1 cellular context compared by ENCODE assay signal in the genomic region with DNA sequence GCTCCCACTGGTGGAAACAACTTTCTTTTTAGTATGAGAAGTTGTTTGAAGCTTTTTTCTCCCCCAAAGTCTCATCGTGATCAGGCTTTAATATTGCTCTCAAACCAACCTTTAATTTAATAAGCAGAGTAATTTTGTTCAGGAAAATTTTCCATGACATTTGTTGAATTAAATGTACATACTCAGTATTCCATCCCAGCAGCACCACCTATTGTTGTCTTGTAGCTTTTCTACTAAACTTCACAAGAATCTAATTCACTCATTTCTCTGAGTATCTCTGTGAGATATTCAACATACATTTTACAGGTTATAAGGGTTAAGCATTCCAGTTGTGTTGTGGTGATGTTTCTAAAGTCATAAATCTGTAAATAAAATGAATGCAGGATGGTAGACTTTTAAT.
TF ChIP-seq lines count a peak whose summit lies in the region.

No MANE protein-coding gene starts in this region.

TF ChIP-seq in HEK293, 187 proteins besides CTCF, POLR2A, EP300 and RAD21 (continued from another document):
- TF ChIP-seq, protein P1, sequence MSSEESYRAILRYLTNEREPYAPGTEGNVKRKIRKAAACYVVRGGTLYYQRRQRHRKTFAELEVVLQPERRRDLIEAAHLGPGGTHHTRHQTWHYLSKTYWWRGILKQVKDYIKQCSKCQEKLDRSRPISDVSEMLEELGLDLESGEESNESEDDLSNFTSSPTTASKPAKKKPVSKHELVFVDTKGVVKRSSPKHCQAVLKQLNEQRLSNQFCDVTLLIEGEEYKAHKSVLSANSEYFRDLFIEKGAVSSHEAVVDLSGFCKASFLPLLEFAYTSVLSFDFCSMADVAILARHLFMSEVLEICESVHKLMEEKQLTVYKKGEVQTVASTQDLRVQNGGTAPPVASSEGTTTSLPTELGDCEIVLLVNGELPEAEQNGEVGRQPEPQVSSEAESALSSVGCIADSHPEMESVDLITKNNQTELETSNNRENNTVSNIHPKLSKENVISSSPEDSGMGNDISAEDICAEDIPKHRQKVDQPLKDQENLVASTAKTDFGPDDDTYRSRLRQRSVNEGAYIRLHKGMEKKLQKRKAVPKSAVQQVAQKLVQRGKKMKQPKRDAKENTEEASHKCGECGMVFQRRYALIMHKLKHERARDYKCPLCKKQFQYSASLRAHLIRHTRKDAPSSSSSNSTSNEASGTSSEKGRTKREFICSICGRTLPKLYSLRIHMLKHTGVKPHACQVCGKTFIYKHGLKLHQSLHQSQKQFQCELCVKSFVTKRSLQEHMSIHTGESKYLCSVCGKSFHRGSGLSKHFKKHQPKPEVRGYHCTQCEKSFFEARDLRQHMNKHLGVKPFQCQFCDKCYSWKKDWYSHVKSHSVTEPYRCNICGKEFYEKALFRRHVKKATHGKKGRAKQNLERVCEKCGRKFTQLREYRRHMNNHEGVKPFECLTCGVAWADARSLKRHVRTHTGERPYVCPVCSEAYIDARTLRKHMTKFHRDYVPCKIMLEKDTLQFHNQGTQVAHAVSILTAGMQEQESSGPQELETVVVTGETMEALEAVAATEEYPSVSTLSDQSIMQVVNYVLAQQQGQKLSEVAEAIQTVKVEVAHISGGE (tag by site-specific recombination; conservative IDR thresholded peaks at IDR 0.05; ENCODE audit: low read depth), result no peak
- TF ChIP-seq ZNF140 (tag by site-specific recombination; IDR thresholded peaks at IDR 0.05), result no peak
- no peak for TF ChIP-seq ZNF239 (tag by site-specific recombination; IDR thresholded peaks at IDR 0.05)
- no peak for TF ChIP-seq ZNF335 (tag by site-specific recombination; conservative IDR thresholded peaks at IDR 0.05)
